ENCODE assay signal across 1 cellular context in genomic region chr9:133528001-133528886, GRCh38.
TF ChIP-seq lines count a peak whose summit lies in the region.

No MANE protein-coding gene starts in this region.

TF ChIP-seq in liver, 16 proteins besides CTCF, POLR2A, EP300 and RAD21 (continued from another document):
- no peak for TF ChIP-seq REST (IDR thresholded peaks at IDR 0.05)
- TF ChIP-seq EGR1 (IDR thresholded peaks at IDR 0.05; ENCODE audit: low read depth in 2 of 2) = no peak
- TF ChIP-seq FOXA2 (IDR thresholded peaks at IDR 0.05) = no peak
- TF ChIP-seq ZBTB33 (IDR thresholded peaks at IDR 0.05) = no peak
- no peak for TF ChIP-seq YY1 (IDR thresholded peaks at IDR 0.05)
- no peak for TF ChIP-seq HNF4A (conservative IDR thresholded peaks at IDR 0.05)
